ENCODE assay signal across 26 cellular contexts in genomic region chr14:104107101-104107581, GRCh38. TPM values are rescaled to one million over a fixed set of nuclear protein-coding genes. Genes with fewer than 3 reads are reported as not detected.
DNase-seq lines count a peak whose midpoint lies in the region; ATAC-seq and TF ChIP-seq lines count a peak whose summit lies in the region.
"Had no signal": no experiment of that assay in that cellular context is flagged by ENCODE, and none has a peak within 500 bp of the region (broad histone marks: within the 10 kb centered on the region; RNA-seq: fewer than 3 reads in every experiment).

No MANE protein-coding gene starts in this region.

- no peaks in the 10 kb centered on the region for H3K36me3 Mint-ChIP-seq in glutamatergic neuron (ENCODE audit: unreplicated experiment)
- H3K36me3 Mint-ChIP-seq: CD4-positive, CD25-positive, alpha-beta regulatory T cell had no signal

- H3K4me1 ChIP-seq in Peyer's patch (peaks cover 0 to 6% (median 0%) of the 10 kb centered on the region in 4 donors), psoas muscle (no peaks in the 10 kb centered on the region)
- H3K4me1 ChIP-seq: breast epithelium had no signal

- H3K9me3 ChIP-seq in Peyer's patch (no peaks in the 10 kb centered on the region), psoas muscle (no peaks in the 10 kb centered on the region)
- H3K9me3 ChIP-seq: breast epithelium had no signal

- H3K4me3 Mint-ChIP-seq in glutamatergic neuron (ENCODE audit: unreplicated experiment) = no peak overlapping the region
- H3K4me3 Mint-ChIP-seq: activated CD8-positive, alpha-beta T cell treated with anti-CD3 and anti-CD28 coated beads for 36 hours; CD4-positive, CD25-positive, alpha-beta regulatory T cell had no signal

- TF ChIP-seq CTCF in Peyer's patch (IDR thresholded peaks at IDR 0.05) = no peak
- TF ChIP-seq CTCF in glutamatergic neuron (IDR thresholded peaks at IDR 0.05; ENCODE audit: partially characterized antibody, unreplicated experiment) = no peak
- TF ChIP-seq CTCF in psoas muscle (IDR thresholded peaks at IDR 0.05) = no peak

- H3K36me3 ChIP-seq in Peyer's patch (no peaks in the 10 kb centered on the region), psoas muscle (ENCODE audit: insufficient read depth in 1 of 2, low read depth in 1 of 2) (no peaks in the 10 kb centered on the region)
- H3K36me3 ChIP-seq: breast epithelium had no signal

- no peak for TF ChIP-seq POLR2A in Peyer's patch (IDR thresholded peaks at IDR 0.05)

- peak; percentile 23 for DNase-seq in activated CD4-positive, CD25-positive, alpha-beta regulatory T cell treated with anti-CD3 and anti-CD28 coated beads, Interleukin-2, amount 50 U/mL, for 72 hours
- DNase-seq in activated CD4-positive, CD25-positive, alpha-beta regulatory T cell (lab: John Stamatoyannopoulos, UW) = no peak
- DNase-seq in Peyer's patch = peak in 2 of 3 donors; percentile 33 to 37
- peak; percentile 22 for DNase-seq in glutamatergic neuron
- DNase-seq in psoas muscle = peak; percentile 6 to 38
- DNase-seq in activated gamma-delta T cell treated with Interleukin-2 at 50 U/mL for 16 hours = no peak
- no peak for DNase-seq in NCI-H510A treated with DMSO at 0.1 percent for 48 hours (lab: John Stamatoyannopoulos, UW)
- DNase-seq: activated CD8-positive, alpha-beta T cell treated with anti-CD3 and anti-CD28 coated beads for 36 hours; amygdala; CD4-positive, CD25-positive, alpha-beta regulatory T cell; DMS153; NCI-H1105 treated with DMSO at 0.1 percent for 48 hours; NCI-H2029; NCI-H226; NCI-H774; stimulated activated CD4-positive, alpha-beta T cell treated with anti-CD3 and anti-CD28 coated beads, Interleukin-4, amount 100 ng/mL, for 4 hours; stimulated activated naive CD4-positive, alpha-beta T cell; SW 1271; T1000 had no signal

- no peak overlapping the region for H3K4me3 ChIP-seq in Peyer's patch
- no peak overlapping the region for H3K4me3 ChIP-seq in psoas muscle
- H3K4me3 ChIP-seq: breast epithelium, coronary artery had no signal

- H3K27me3 Mint-ChIP-seq in glutamatergic neuron (ENCODE audit: unreplicated experiment) = peaks cover 3% of the 10 kb centered on the region
- H3K27me3 Mint-ChIP-seq: activated CD8-positive, alpha-beta T cell treated with anti-CD3 and anti-CD28 coated beads for 36 hours; CD4-positive, CD25-positive, alpha-beta regulatory T cell had no signal

- H3K27me3 ChIP-seq in Peyer's patch (no peaks in the 10 kb centered on the region), psoas muscle (ENCODE audit: insufficient read depth in 3 of 3, low read length in 2 of 3) (peaks cover 0 to 3% (median 0%) of the 10 kb centered on the region in 3 donors)

- H3K27ac Mint-ChIP-seq in glutamatergic neuron (ENCODE audit: unreplicated experiment) = no peak overlapping the region
- H3K27ac Mint-ChIP-seq: activated CD8-positive, alpha-beta T cell treated with anti-CD3 and anti-CD28 coated beads for 36 hours; CD4-positive, CD25-positive, alpha-beta regulatory T cell had no signal

- no peaks in the 10 kb centered on the region for H3K4me1 Mint-ChIP-seq in glutamatergic neuron (ENCODE audit: low read depth, unreplicated experiment)
- H3K4me1 Mint-ChIP-seq: CD4-positive, CD25-positive, alpha-beta regulatory T cell had no signal

- WGBS in psoas muscle, 3 donors = 75 to 81% (median 80%) methylated on average over 19 of the region's 19 CpGs

- intact Hi-C loops in psoas muscle (cut with DNase I) = no loop called here

- H3K9me3 Mint-ChIP-seq in glutamatergic neuron (ENCODE audit: unreplicated experiment) = peaks cover 1% of the 10 kb centered on the region
- H3K9me3 Mint-ChIP-seq: activated CD8-positive, alpha-beta T cell treated with anti-CD3 and anti-CD28 coated beads for 36 hours; CD4-positive, CD25-positive, alpha-beta regulatory T cell had no signal

- H3K27ac ChIP-seq in Peyer's patch = no peak overlapping the region
- no peak overlapping the region for H3K27ac ChIP-seq in psoas muscle
- H3K27ac ChIP-seq: 22Rv1, breast epithelium, coronary artery had no signal

- ATAC-seq in psoas muscle (no peak), HG03520 (IDR thresholded peaks at IDR 0.05; ENCODE audit: unreplicated experiment) (no peak)
- ATAC-seq: activated CD8-positive, alpha-beta T cell treated with anti-CD3 and anti-CD28 coated beads for 36 hours had no signal

RNA-seq across cellular contexts. Expression of gene ASPG, which starts 21.6 kb away (rescaled TPM):
- total RNA-seq in Peyer's patch (1 to 10 TPM in 3 of 4 donors, not detected in 1; 1.2 to 7.4 (median 2.3) TPM), glutamatergic neuron (ENCODE audit: unreplicated experiment) (not detected), psoas muscle (under 1 TPM in 3 of 4 donors, not detected in 1; 0.15 to 0.84 (median 0.51) TPM)
- polyA plus RNA-seq in psoas muscle = under 1 TPM; 0.04 to 0.61 (median 0.06) TPM
- total RNA-seq: activated CD8-positive, alpha-beta T cell treated with anti-CD3 and anti-CD28 coated beads for 36 hours; CD4-positive, CD25-positive, alpha-beta regulatory T cell; fibroblast of lung; glomerular endothelial cell; kidney epithelial cell had no signal
- polyA plus RNA-seq: CD4-positive, CD25-positive, alpha-beta regulatory T cell; fibroblast of lung had no signal

RNA-seq across cellular contexts. Expression of gene KIF26A, which starts 31.2 kb away (rescaled TPM):
- 1 to 10 TPM in 3 of 4 donors, under 1 TPM in 1; 0.53 to 5.8 (median 1.6) TPM for total RNA-seq in Peyer's patch
- total RNA-seq in glutamatergic neuron (ENCODE audit: unreplicated experiment) = 5.9 TPM
- 1 to 10 TPM; 1.8 to 3.2 (median 2.3) TPM for total RNA-seq in psoas muscle
- 1 to 10 TPM in 2 of 3 donors, under 1 TPM in 1; 0.99 to 1.6 (median 1.4) TPM for polyA plus RNA-seq in psoas muscle
- polyA plus RNA-seq: CD4-positive, CD25-positive, alpha-beta regulatory T cell had no signal

Comparison
In these comparisons a context has a peak if more than half of its experiments do, and no peak if none do; other contexts are left out.
1. DNase-seq: peak in activated CD4-positive, CD25-positive, alpha-beta regulatory T cell treated with anti-CD3 and anti-CD28 coated beads, Interleukin-2, amount 50 U/mL, for 72 hours (single experiment), Peyer's patch (2 of 3), glutamatergic neuron (single experiment) and psoas muscle (2 of 2); none in activated CD4-positive, CD25-positive, alpha-beta regulatory T cell (0 of 4), activated gamma-delta T cell treated with Interleukin-2 at 50 U/mL for 16 hours (single experiment) and NCI-H510A treated with DMSO at 0.1 percent for 48 hours (single experiment).